Comparison of ENCODE assay signal across 8 cellular contexts in genomic region chr3:182682263-182683229, GRCh38.
A peak's percentile ranks its signal among the peaks of the same experiment; 100 is the strongest.
DNase-seq lines count a peak whose midpoint lies in the region; ATAC-seq and TF ChIP-seq lines count a peak whose summit lies in the region.

No MANE protein-coding gene starts in this region.

- TF ChIP-seq CTCF in esophagus muscularis mucosa (IDR thresholded peaks at IDR 0.05) = peak in 2 of 3 experiments; percentile 33 to 34

- H3K27me3 Mint-ChIP-seq in naive B cell = peaks cover 26 to 41% (median 36%) of the 10 kb centered on the region in 3 donors

- under 1% methylated on average over 50 of the region's 79 CpGs for WGBS in esophagus muscularis mucosa

- TF ChIP-seq POLR2A in esophagus muscularis mucosa (IDR thresholded peaks at IDR 0.05; ENCODE audit: low read depth) = no peak

- no peak for TF ChIP-seq EP300 in esophagus muscularis mucosa (IDR thresholded peaks at IDR 0.05)

- H3K9me3 Mint-ChIP-seq in naive B cell = no peaks in the 10 kb centered on the region

- ATAC-seq in GM18858 (IDR thresholded peaks at IDR 0.05; ENCODE audit: unreplicated experiment) (peak; percentile 78), HG03060 (IDR thresholded peaks at IDR 0.05; ENCODE audit: low read depth, unreplicated experiment) (peak; percentile 60), naive B cell (ENCODE audit: low read depth in 2 of 2) (peak; percentile 94 to 98)

- H3K27ac ChIP-seq in esophagus muscularis mucosa (replicated peaks in 1 of 4) = no peak overlapping the region
- H3K27ac ChIP-seq in stomach smooth muscle (ENCODE audit: low read length) = no peak overlapping the region

- DNase-seq in AG08396 (ENCODE audit: low spot score) = peak; percentile 70
- peak; percentile 33 for DNase-seq in NCI-H510A treated with DMSO at 0.1 percent for 48 hours (lab: John Stamatoyannopoulos, UW)
- peak; percentile 25 for DNase-seq in activated T-cell treated with anti-CD3 and anti-CD28 coated beads for 4 hours
- DNase-seq in esophagus muscularis mucosa (ENCODE audit: extremely low spot score) = no peak
- DNase-seq in naive B cell = peak; percentile 65

- peak overlapping the region; percentile 49 to 69 (median 57) for H3K4me3 ChIP-seq in esophagus muscularis mucosa
- peak overlapping the region; percentile 62 to 75 for H3K4me3 ChIP-seq in stomach smooth muscle (ENCODE audit: low read length in 2 of 2)

- peak overlapping the region in 4 of 6 donors; percentile 54 to 90 (median 84) for H3K27ac Mint-ChIP-seq in naive B cell

- peak overlapping the region; percentile 74 to 92 (median 85) for H3K4me3 Mint-ChIP-seq in naive B cell

- H3K4me1 ChIP-seq in esophagus muscularis mucosa = peaks cover 9 to 16% (median 15%) of the 10 kb centered on the region in 4 donors
- no peaks in the 10 kb centered on the region for H3K4me1 ChIP-seq in stomach smooth muscle (ENCODE audit: control insufficient read depth, insufficient read depth, low read length)

- intact Hi-C loops in esophagus muscularis mucosa (cut with DNase I) = loop anchor here (2.0 kb wide), 1 partner anchor 972 kb away; the partner anchor contains the start of gene SOX2

- peaks cover 4 to 11% (median 8%) of the 10 kb centered on the region in 3 donors for H3K4me1 Mint-ChIP-seq in naive B cell

- peak overlapping the region in 1 of 2 donors; percentile 38 for H3K9ac ChIP-seq in stomach smooth muscle (ENCODE audit: low read length in 2 of 2)

- no peaks in the 10 kb centered on the region for H3K36me3 Mint-ChIP-seq in naive B cell

- H3K9me3 ChIP-seq in esophagus muscularis mucosa = no peaks in the 10 kb centered on the region
- no peaks in the 10 kb centered on the region for H3K9me3 ChIP-seq in stomach smooth muscle (ENCODE audit: control insufficient read depth in 2 of 2, low read length in 2 of 2)

- peaks cover 0 to 37% (median 2%) of the 10 kb centered on the region in 4 donors for H3K27me3 ChIP-seq in esophagus muscularis mucosa
- H3K27me3 ChIP-seq in stomach smooth muscle (ENCODE audit: control insufficient read depth in 1 of 2, insufficient read depth in 2 of 2, low read length in 2 of 2) = peaks cover 0 to 16% of the 10 kb centered on the region in 2 donors

- H3K36me3 ChIP-seq in esophagus muscularis mucosa (no peaks in the 10 kb centered on the region), stomach smooth muscle (ENCODE audit: control insufficient read depth in 2 of 2, insufficient read depth in 2 of 2, low read length in 2 of 2) (no peaks in the 10 kb centered on the region)
